ENCODE assay signal across 1 cellular context in the genomic region with DNA sequence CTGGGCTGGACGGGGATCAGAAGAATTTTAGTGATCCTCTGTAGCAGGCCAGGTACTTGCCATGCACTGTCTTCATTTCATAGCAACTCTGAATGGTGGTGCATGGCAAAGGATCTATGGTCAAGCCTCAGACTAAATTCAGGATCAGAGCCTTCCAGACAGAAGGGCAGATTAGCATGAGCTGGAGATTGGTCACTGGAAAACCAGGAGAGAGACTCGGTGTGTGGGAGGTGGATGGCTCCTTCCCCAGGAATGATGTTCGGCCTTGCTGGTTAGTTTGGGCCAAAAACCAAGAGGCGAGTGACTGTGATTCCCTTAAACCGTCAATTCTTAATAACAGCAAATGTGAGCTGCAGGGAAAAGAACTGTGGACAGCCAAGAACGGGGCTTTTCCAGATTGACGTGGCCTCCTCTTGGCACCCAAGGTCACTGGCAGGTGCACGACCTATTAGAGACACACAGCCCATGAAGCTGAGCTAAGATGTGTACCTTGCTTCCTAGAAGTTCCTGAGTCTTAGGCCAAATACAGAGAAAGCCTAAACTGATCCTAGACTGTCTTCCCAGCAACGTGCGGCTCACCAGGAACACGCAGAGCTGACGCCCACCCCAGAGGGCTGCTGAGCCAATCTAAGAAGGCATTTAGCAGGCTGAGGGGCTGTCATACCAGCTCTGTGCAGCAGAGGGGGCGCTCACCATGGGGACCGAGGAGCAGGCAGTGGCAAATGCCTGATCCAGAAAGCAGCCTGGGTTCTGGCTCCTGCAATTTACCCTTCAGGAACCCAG.
TF ChIP-seq lines count a peak whose summit lies in the region.

No MANE protein-coding gene starts in this region.

TF ChIP-seq in GM23338, 12 proteins besides CTCF, POLR2A, EP300 and RAD21 (continued from another document):
- TF ChIP-seq, protein P1, sequence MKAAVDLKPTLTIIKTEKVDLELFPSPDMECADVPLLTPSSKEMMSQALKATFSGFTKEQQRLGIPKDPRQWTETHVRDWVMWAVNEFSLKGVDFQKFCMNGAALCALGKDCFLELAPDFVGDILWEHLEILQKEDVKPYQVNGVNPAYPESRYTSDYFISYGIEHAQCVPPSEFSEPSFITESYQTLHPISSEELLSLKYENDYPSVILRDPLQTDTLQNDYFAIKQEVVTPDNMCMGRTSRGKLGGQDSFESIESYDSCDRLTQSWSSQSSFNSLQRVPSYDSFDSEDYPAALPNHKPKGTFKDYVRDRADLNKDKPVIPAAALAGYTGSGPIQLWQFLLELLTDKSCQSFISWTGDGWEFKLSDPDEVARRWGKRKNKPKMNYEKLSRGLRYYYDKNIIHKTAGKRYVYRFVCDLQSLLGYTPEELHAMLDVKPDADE (IDR thresholded peaks at IDR 0.05): no peak
- no peak for TF ChIP-seq STAT1 (IDR thresholded peaks at IDR 0.05; ENCODE audit: unreplicated experiment)
- no peak for TF ChIP-seq JUNB (IDR thresholded peaks at IDR 0.05; ENCODE audit: unreplicated experiment)
- TF ChIP-seq, protein P2, sequence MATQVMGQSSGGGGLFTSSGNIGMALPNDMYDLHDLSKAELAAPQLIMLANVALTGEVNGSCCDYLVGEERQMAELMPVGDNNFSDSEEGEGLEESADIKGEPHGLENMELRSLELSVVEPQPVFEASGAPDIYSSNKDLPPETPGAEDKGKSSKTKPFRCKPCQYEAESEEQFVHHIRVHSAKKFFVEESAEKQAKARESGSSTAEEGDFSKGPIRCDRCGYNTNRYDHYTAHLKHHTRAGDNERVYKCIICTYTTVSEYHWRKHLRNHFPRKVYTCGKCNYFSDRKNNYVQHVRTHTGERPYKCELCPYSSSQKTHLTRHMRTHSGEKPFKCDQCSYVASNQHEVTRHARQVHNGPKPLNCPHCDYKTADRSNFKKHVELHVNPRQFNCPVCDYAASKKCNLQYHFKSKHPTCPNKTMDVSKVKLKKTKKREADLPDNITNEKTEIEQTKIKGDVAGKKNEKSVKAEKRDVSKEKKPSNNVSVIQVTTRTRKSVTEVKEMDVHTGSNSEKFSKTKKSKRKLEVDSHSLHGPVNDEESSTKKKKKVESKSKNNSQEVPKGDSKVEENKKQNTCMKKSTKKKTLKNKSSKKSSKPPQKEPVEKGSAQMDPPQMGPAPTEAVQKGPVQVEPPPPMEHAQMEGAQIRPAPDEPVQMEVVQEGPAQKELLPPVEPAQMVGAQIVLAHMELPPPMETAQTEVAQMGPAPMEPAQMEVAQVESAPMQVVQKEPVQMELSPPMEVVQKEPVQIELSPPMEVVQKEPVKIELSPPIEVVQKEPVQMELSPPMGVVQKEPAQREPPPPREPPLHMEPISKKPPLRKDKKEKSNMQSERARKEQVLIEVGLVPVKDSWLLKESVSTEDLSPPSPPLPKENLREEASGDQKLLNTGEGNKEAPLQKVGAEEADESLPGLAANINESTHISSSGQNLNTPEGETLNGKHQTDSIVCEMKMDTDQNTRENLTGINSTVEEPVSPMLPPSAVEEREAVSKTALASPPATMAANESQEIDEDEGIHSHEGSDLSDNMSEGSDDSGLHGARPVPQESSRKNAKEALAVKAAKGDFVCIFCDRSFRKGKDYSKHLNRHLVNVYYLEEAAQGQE (IDR thresholded peaks at IDR 0.05; ENCODE audit: unreplicated experiment): no peak
- TF ChIP-seq ZNF331 (CRISPR knock-in tag; IDR thresholded peaks at IDR 0.05; ENCODE audit: low read depth): no peak
